8 cellular contexts compared by ENCODE assay signal in genomic region chr1:31771891-31772668, GRCh38.
DNase-seq lines count a peak whose midpoint lies in the region.

No MANE protein-coding gene starts in this region.

- H3K4me3 ChIP-seq in HUES48 (ENCODE audit: low read depth, low read length) (peak overlapping the region; percentile 58), iPS-18c (ENCODE audit: insufficient read depth, low read depth, low read length) (peak overlapping the region; percentile 56)

- H3K4me1 ChIP-seq in HUES48 (ENCODE audit: control insufficient read depth, insufficient read depth, low read length): peaks cover 14% of the 10 kb centered on the region

- no peaks in the 10 kb centered on the region for H3K36me3 ChIP-seq in HUES48 (ENCODE audit: control insufficient read depth, insufficient read depth, low read length)

- H3K27me3 ChIP-seq in HUES48 (ENCODE audit: control insufficient read depth, insufficient read depth, low read length): peaks cover 55% of the 10 kb centered on the region

- H3K27ac ChIP-seq in HUES48 (ENCODE audit: low read depth, low read length): no peak overlapping the region

- peak; percentile 58 for DNase-seq in activated naive CD4-positive, alpha-beta T cell treated with Interleukin-2 at 50 U/mL for 16 hours
- peak; percentile 43 to 74 for DNase-seq in stimulated activated CD4-positive, alpha-beta T cell treated with anti-CD3 and anti-CD28 coated beads, Interleukin-4, amount 100 ng/mL, for 4 hours
- no peak for DNase-seq in NCI-H187 (lab: John Stamatoyannopoulos, UW)
- no peak for DNase-seq in Ammon's horn (ENCODE audit: low spot score)
- DNase-seq in NCI-H345 treated with DMSO at 0.1 percent for 48 hours (lab: John Stamatoyannopoulos, UW; ENCODE audit: unreplicated experiment): no peak
- no peak for DNase-seq in NCI-H774 (lab: John Stamatoyannopoulos, UW)

- no peaks in the 10 kb centered on the region for H3K9me3 ChIP-seq in HUES48 (ENCODE audit: control insufficient read depth, insufficient read depth, low read length)
- H3K9me3 ChIP-seq in iPS-18c (ENCODE audit: control insufficient read depth, insufficient read depth, low read length): peaks cover 2% of the 10 kb centered on the region

- no peak overlapping the region for H3K9ac ChIP-seq in HUES48 (ENCODE audit: low read depth, low read length)

Comparison
In these comparisons a context has a peak if more than half of its experiments do, and no peak if none do; other contexts are left out.
1. DNase-seq: peak in activated naive CD4-positive, alpha-beta T cell treated with Interleukin-2 at 50 U/mL for 16 hours (single experiment) and stimulated activated CD4-positive, alpha-beta T cell treated with anti-CD3 and anti-CD28 coated beads, Interleukin-4, amount 100 ng/mL, for 4 hours (2 of 2); none in NCI-H187 (0 of 2), Ammon's horn (single experiment), NCI-H345 treated with DMSO at 0.1 percent for 48 hours (single experiment) and NCI-H774 (single experiment).